ENCODE assay signal across 9 cellular contexts in genomic region chr20:62832951-62833391, GRCh38.
DNase-seq lines count a peak whose midpoint lies in the region; ATAC-seq and TF ChIP-seq lines count a peak whose summit lies in the region.
"Had no signal": no experiment of that assay in that cellular context is flagged by ENCODE, and none has a peak within 500 bp of the region (broad histone marks: within the 10 kb centered on the region; RNA-seq: fewer than 3 reads in every experiment).

No MANE protein-coding gene starts in this region.

- TF ChIP-seq POLR2A in erythroblast (IDR thresholded peaks at IDR 0.05; ENCODE audit: low read length): no peak

- H3K4me1 Mint-ChIP-seq in nephron: peaks cover 18% of the 10 kb centered on the region

- ATAC-seq in GM18867 (IDR thresholded peaks at IDR 0.05; ENCODE audit: unreplicated experiment) (peak; percentile 21), HG02759 (IDR thresholded peaks at IDR 0.05; ENCODE audit: unreplicated experiment) (peak; percentile 36), GM18520 (IDR thresholded peaks at IDR 0.05; ENCODE audit: unreplicated experiment) (no peak)

- peaks cover 5% of the 10 kb centered on the region for H3K27me3 Mint-ChIP-seq in nephron (ENCODE audit: low read depth)

- DNase-seq in SKM-1 treated with dmso at 0.1 percent for 144 hours (lab: John Stamatoyannopoulos, UW; ENCODE audit: unreplicated experiment): peak; percentile 69
- DNase-seq in DMS 273 (lab: John Stamatoyannopoulos, UW; ENCODE audit: unreplicated experiment): no peak
- no peak for DNase-seq in activated CD4-positive, alpha-beta T cell treated with anti-CD3 and anti-CD28 coated beads, Interleukin-2, amount 50 U/mL, for 4 hours
- no peak for DNase-seq in erythroblast (lab: John Stamatoyannopoulos, UW)
- DNase-seq: NCI-H1436 treated with DMSO at 0.1 percent for 48 hours had no signal

- H3K9me3 Mint-ChIP-seq in nephron: no peaks in the 10 kb centered on the region

- no peaks in the 10 kb centered on the region for H3K36me3 Mint-ChIP-seq in nephron (ENCODE audit: low read depth)

- TF ChIP-seq CTCF in nephron (IDR thresholded peaks at IDR 0.05; ENCODE audit: unreplicated experiment in 3 of 3): no peak

- H3K27ac Mint-ChIP-seq in nephron: peak overlapping the region in 2 of 3 experiments; percentile 33 to 40

- no peak overlapping the region for H3K4me3 Mint-ChIP-seq in nephron
